1 cellular context compared by ENCODE assay signal in the genomic region with DNA sequence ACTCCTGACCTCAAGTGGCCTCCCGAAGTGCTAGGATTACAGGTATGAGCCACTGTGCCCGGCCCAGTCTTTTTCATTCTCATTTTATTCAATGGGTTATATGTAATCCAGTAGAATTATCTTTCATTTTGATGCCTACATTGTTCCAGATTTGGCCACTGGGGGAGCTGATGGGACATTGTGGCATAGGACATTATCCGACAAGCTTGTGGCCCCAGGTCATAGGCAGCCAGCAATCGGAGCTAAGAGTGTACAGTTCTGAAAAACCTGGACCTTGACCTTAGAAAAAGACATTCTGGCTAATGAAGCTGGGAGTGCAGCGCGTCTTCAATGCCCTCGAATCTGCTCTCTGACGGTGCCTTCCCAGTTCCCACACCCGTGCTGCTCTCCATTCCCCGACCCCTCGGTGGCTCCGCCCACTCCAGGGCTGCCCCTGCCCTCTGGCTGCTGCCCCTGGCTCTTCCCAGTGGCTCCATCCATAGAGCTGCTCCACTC.
TF ChIP-seq lines count a peak whose summit lies in the region.

No MANE protein-coding gene starts in this region.

TF ChIP-seq in HepG2, 621 proteins besides CTCF, POLR2A, EP300 and RAD21 (continued from another document):
- TF ChIP-seq STAG1 (CRISPR knock-in tag; IDR thresholded peaks at IDR 0.05) (peak; percentile 35; the same call in 1 of the 2 replicates), ARID3A (IDR thresholded peaks at IDR 0.05; ENCODE audit: low read depth, low read length) (peak; percentile 43; the same call in 1 of the 2 replicates)
